Comparison of ENCODE assay signal across 27 cellular contexts in genomic region chr2:57296795-57297517, GRCh38.
DNase-seq lines count a peak whose midpoint lies in the region; ATAC-seq and TF ChIP-seq lines count a peak whose summit lies in the region.
"Had no signal": no experiment of that assay in that cellular context is flagged by ENCODE, and none has a peak within 500 bp of the region (broad histone marks: within the 10 kb centered on the region; RNA-seq: fewer than 3 reads in every experiment).

No MANE protein-coding gene starts in this region.

- ATAC-seq in GM19035 (IDR thresholded peaks at IDR 0.05; ENCODE audit: unreplicated experiment) = no peak
- no peak for ATAC-seq in GM19328 (IDR thresholded peaks at IDR 0.05; ENCODE audit: unreplicated experiment)
- ATAC-seq: activated naive CD4-positive, alpha-beta T cell treated with anti-CD3 and anti-CD28 coated beads, Interleukin-2, amount 50 U/mL, for 72 hours; activated T-helper 17 cell treated with anti-CD3 and anti-CD28 coated beads, Interleukin-2, amount 50 U/mL, for 72 hours; heart left ventricle; Panc1; pancreas; T-cell had no signal

- DNase-seq in AG20443 (ENCODE audit: low spot score) (peak; percentile 29), HT1080 (ENCODE audit: low read depth) (peak; percentile 40), astrocyte of the spinal cord (ENCODE audit: low read depth, low spot score) (peak; percentile 7), glomerular visceral epithelial cell (ENCODE audit: extremely low spot score) (peak; percentile 60), NOMO-1 (lab: John Stamatoyannopoulos, UW; ENCODE audit: unreplicated experiment in 2 of 2) (no peak)
- no peak for DNase-seq in stimulated activated CD4-positive, alpha-beta T cell treated with anti-CD3 and anti-CD28 coated beads, Interleukin-12 subunit alpha, Interleukin-12 subunit beta, amount 100 ng/mL, for 4 hours
- DNase-seq: ACHN; activated CD4-positive, alpha-beta memory T cell treated with anti-CD3 and anti-CD28 coated beads for 36 hours; activated CD8-positive, alpha-beta memory T cell treated with anti-CD3 and anti-CD28 coated beads, Interleukin-2, amount 50 U/mL, for 48 hours; aorta; heart left ventricle; kidney glomerular epithelial cell; NCI-H1092 treated with DMSO at 0.1 percent for 48 hours; NCI-H187 treated with DMSO at 0.1 percent for 48 hours; NCI-H526; NK-92 treated with Interleukin-12 subunit alpha and Interleukin-12 subunit beta, amount 100 ng/mL, for 24 hours; pancreas; T-cell; transverse colon had no signal

- no peak for TF ChIP-seq CTCF in astrocyte of the spinal cord (IDR thresholded peaks at IDR 0.05; ENCODE audit: low read depth, low read length)

- in situ Hi-C loops in astrocyte of the spinal cord (cut with HindIII; ENCODE audit: low sequenced_read_pairs) = no loop called here

- no peak overlapping the region for H3K4me3 ChIP-seq in astrocyte of the spinal cord (ENCODE audit: low read depth, low read length)
- H3K4me3 ChIP-seq: BLaER1 treated with 17β-estradiol and CSF1 and Interleukin-3, amounts not matched to agents 10 nM and 100 nM; heart left ventricle; lung; pancreas; right atrium auricular region; transverse colon had no signal

Comparison
In these comparisons a context has a peak if more than half of its experiments do, and no peak if none do; other contexts are left out.
1. DNase-seq: peak in AG20443 (single experiment), HT1080 (single experiment), astrocyte of the spinal cord (single experiment) and glomerular visceral epithelial cell (single experiment); none in stimulated activated CD4-positive, alpha-beta T cell treated with anti-CD3 and anti-CD28 coated beads, Interleukin-12 subunit alpha, Interleukin-12 subunit beta, amount 100 ng/mL, for 4 hours (single experiment) and NOMO-1 (0 of 2).